23 cellular contexts compared by ENCODE assay signal in genomic region chr9:70773579-70773978, GRCh38.
"Had no signal": no experiment of that assay in that cellular context is flagged by ENCODE, and none has a peak within 500 bp of the region (broad histone marks: within the 10 kb centered on the region; RNA-seq: fewer than 3 reads in every experiment).

No MANE protein-coding gene starts in this region.

- H3K36me3 ChIP-seq: colonic mucosa, esophagus muscularis mucosa, esophagus squamous epithelium, gastrocnemius medialis, gastroesophageal sphincter, heart left ventricle, heart right ventricle had no signal

- H3K4me3 ChIP-seq: colonic mucosa, coronary artery, dorsolateral prefrontal cortex, esophagus muscularis mucosa, esophagus squamous epithelium, gastrocnemius medialis, gastroesophageal sphincter, heart left ventricle, heart right ventricle had no signal

- H3K27me3 ChIP-seq: colonic mucosa, dorsolateral prefrontal cortex, esophagus muscularis mucosa, esophagus squamous epithelium, gastrocnemius medialis, gastroesophageal sphincter, heart left ventricle, heart right ventricle had no signal

- H3K9me3 ChIP-seq: colonic mucosa, esophagus muscularis mucosa, esophagus squamous epithelium, gastrocnemius medialis, gastroesophageal sphincter, heart left ventricle, heart right ventricle had no signal

- DNase-seq: colonic mucosa; cortex of kidney; dermis blood vessel endothelial cell; dorsolateral prefrontal cortex; effector CD4-positive, alpha-beta T cell; effector CD8-positive, alpha-beta T cell; effector memory CD4-positive, alpha-beta T cell; effector memory CD8-positive, alpha-beta T cell; endodermal cell; erythroblast; esophagus squamous epithelium; foreskin fibroblast; foreskin keratinocyte; foreskin melanocyte; gastrocnemius medialis; glutamatergic neuron; head of caudate nucleus; heart left ventricle; heart right ventricle had no signal

- H3K27ac ChIP-seq: colonic mucosa, coronary artery, dorsolateral prefrontal cortex, epithelial cell of prostate, esophagus muscularis mucosa, esophagus squamous epithelium, foreskin keratinocyte, gastrocnemius medialis, gastroesophageal sphincter, heart left ventricle, heart right ventricle had no signal
